Comparison of ENCODE assay signal across 38 cellular contexts in the genomic region with DNA sequence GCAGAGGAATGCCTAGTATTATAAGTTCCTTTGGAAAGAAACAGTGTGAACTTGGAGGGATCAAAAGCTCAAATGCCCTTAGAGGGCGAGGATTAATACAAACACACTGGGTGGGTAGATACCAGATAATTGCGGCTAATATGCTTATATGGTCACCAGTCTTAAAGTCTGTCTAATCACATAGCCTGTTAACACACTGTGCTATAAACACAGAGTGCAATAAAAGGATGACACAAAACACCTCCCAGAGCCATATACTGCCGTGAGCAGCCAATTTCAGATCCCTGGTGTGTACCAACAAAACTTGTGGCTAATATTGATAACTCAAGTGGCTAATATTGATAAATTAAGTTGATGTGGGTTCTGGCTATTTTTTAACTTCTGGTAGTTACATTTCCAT. TPM values are rescaled to one million over a fixed set of nuclear protein-coding genes. Genes with fewer than 3 reads are reported as not detected.
"Had no signal": no experiment of that assay in that cellular context is flagged by ENCODE, and none has a peak within 500 bp of the region (broad histone marks: within the 10 kb centered on the region; RNA-seq: fewer than 3 reads in every experiment).

No MANE protein-coding gene starts in this region.

- H3K9me3 ChIP-seq: esophagus muscularis mucosa, heart right ventricle, neutrophil, pancreas, right atrium auricular region, testis, tibial artery had no signal

- H3K27ac ChIP-seq: coronary artery, esophagus muscularis mucosa, heart right ventricle, neutrophil, pancreas, right atrium auricular region, testis, tibial artery had no signal

- H3K9me3 Mint-ChIP-seq: immature natural killer cell; memory B cell; natural killer cell; stimulated activated memory B cell treated with anti-CD40 and anti-IgM and Interleukin-4, amounts not matched to agents 10 μg/mL and 1 μg/mL and 100 μg/mL, for 72 hours had no signal

- ATAC-seq: heart right ventricle; left lobe of liver; natural killer cell; pancreas; stimulated activated memory B cell treated with anti-CD40 and anti-IgM and Interleukin-4, amounts not matched to agents 10 μg/mL and 1 μg/mL and 100 μg/mL, for 72 hours; stimulated activated naive CD8-positive, alpha-beta T cell treated with anti-CD3 and anti-CD28 coated beads, Interleukin-15, Interleukin-2, amounts not matched to agents 100 U/mL and 50 U/mL, for 24 hours had no signal

- H3K36me3 Mint-ChIP-seq: immature natural killer cell; memory B cell; natural killer cell; stimulated activated memory B cell treated with anti-CD40 and anti-IgM and Interleukin-4, amounts not matched to agents 10 μg/mL and 1 μg/mL and 100 μg/mL, for 72 hours; type B pancreatic cell had no signal

- H3K27ac Mint-ChIP-seq: immature natural killer cell; memory B cell; natural killer cell; stimulated activated memory B cell treated with anti-CD40 and anti-IgM and Interleukin-4, amounts not matched to agents 10 μg/mL and 1 μg/mL and 100 μg/mL, for 72 hours; type B pancreatic cell had no signal

- H3K27me3 ChIP-seq: esophagus muscularis mucosa, heart right ventricle, pancreas, right atrium auricular region, testis, tibial artery had no signal

- H3K4me3 Mint-ChIP-seq: immature natural killer cell; memory B cell; natural killer cell; stimulated activated memory B cell treated with anti-CD40 and anti-IgM and Interleukin-4, amounts not matched to agents 10 μg/mL and 1 μg/mL and 100 μg/mL, for 72 hours; type B pancreatic cell had no signal

- DNase-seq: dermis blood vessel endothelial cell; effector memory CD4-positive, alpha-beta T cell; foreskin melanocyte; glutamatergic neuron; heart right ventricle; hypothalamus; immature natural killer cell; islet precursor cell; kidney glomerular epithelial cell; natural killer cell; pancreas; stimulated activated CD4-positive, alpha-beta T cell treated with anti-CD3 and anti-CD28 coated beads, Interleukin-2, amount 100 ng/mL, for 24 hours; stimulated activated CD4-positive, alpha-beta T cell treated with anti-CD3 and anti-CD28 coated beads, Interleukin-4, amount 100 ng/mL, for 24 hours; stimulated activated naive CD8-positive, alpha-beta T cell treated with anti-CD3 and anti-CD28 coated beads, Interleukin-15, Interleukin-2, amounts not matched to agents 100 U/mL and 50 U/mL, for 24 hours; substantia nigra; testis; tibial artery had no signal

- FAIRE-seq: endothelial cell of umbilical vein, pancreas, urothelium cell line had no signal

RNA-seq across cellular contexts. Expression of gene IL26, which starts 1.7 kb away (rescaled TPM):
- total RNA-seq: dermis blood vessel endothelial cell, endothelial cell of umbilical vein, epithelial cell of proximal tubule, esophagus muscularis mucosa, fibroblast of lung, heart right ventricle, left lobe of liver, liver, lung, natural killer cell, omental fat pad, pancreas, posterior vena cava, pulmonary artery endothelial cell, right atrium auricular region, sciatic nerve, skeletal muscle tissue, testis had no signal
- polyA plus RNA-seq: endothelial cell of umbilical vein, fibroblast of lung, heart right ventricle, immature natural killer cell, liver, lung, neural cell, pancreas had no signal

RNA-seq across cellular contexts. Expression of gene IL22, which starts 26.0 kb away (rescaled TPM):
- total RNA-seq: dermis blood vessel endothelial cell, endothelial cell of umbilical vein, epithelial cell of proximal tubule, esophagus muscularis mucosa, fibroblast of lung, heart right ventricle, left lobe of liver, liver, lung, mononuclear cell, natural killer cell, omental fat pad, pancreas, posterior vena cava, pulmonary artery endothelial cell, right atrium auricular region, sciatic nerve, skeletal muscle tissue, testis had no signal
- polyA plus RNA-seq: endothelial cell of umbilical vein, fibroblast of lung, heart right ventricle, immature natural killer cell, liver, neural cell, pancreas had no signal
